Comparison of ENCODE assay signal across 13 cellular contexts in genomic region chr5:53253421-53253871, GRCh38.
DNase-seq lines count a peak whose midpoint lies in the region; ATAC-seq and TF ChIP-seq lines count a peak whose summit lies in the region.
"Had no signal": no experiment of that assay in that cellular context is flagged by ENCODE, and none has a peak within 500 bp of the region (broad histone marks: within the 10 kb centered on the region; RNA-seq: fewer than 3 reads in every experiment).

No MANE protein-coding gene starts in this region.

- in situ Hi-C loops in GM23248 (cut with MboI) (loop anchor here (25.0 kb wide), 1 partner anchor 984 kb away; no protein-coding TSS in a partner anchor), ACHN (cut with HindIII; ENCODE audit: low pct_ligation_motif_present, low pct_unique_long_range_greater_than_20kb, low sequenced_read_pairs) (no loop called here)

- H3K36me3 ChIP-seq in GM23248 (ENCODE audit: low read depth) (no peaks in the 10 kb centered on the region), SJCRH30 (no peaks in the 10 kb centered on the region), uterus (no peaks in the 10 kb centered on the region)

- H3K9ac ChIP-seq in GM23248: no peak overlapping the region

- H3K27ac ChIP-seq in GM23248 (peak overlapping the region; percentile 8; the same call in 1 of the 2 replicates), SJCRH30 (no peak overlapping the region), uterus (no peak overlapping the region)
- H3K27ac ChIP-seq: VCaP had no signal

- H3K79me2 ChIP-seq in GM23248 (ENCODE audit: insufficient read depth): no peaks in the 10 kb centered on the region

- H3K27me3 ChIP-seq in GM23248 (replicated peaks; ENCODE audit: insufficient read depth) (no peaks in the 10 kb centered on the region), SJCRH30 (no peaks in the 10 kb centered on the region), uterus (no peaks in the 10 kb centered on the region)

- intact Hi-C loops in uterus (cut with DNase I; ENCODE audit: low total_unique reads): no loop called here

- no peak for TF ChIP-seq CTCF in uterus (IDR thresholded peaks at IDR 0.05)

- H3K4me2 ChIP-seq in GM23248 (ENCODE audit: unreplicated experiment): peak overlapping the region; percentile 18

- DNase-seq in AG08396 (ENCODE audit: low spot score) (peak; percentile 24), GM23248 (peak; percentile 65), SJCRH30 (peak; percentile 87 to 91), fibroblast of gingiva (ENCODE audit: low read depth) (peak; percentile 4), cerebellar nuclear complex (lab: John Stamatoyannopoulos, UW) (no peak), uterus (no peak), ACHN (no peak)
- DNase-seq: activated naive CD4-positive, alpha-beta T cell; kidney; occipital lobe; stimulated activated CD4-positive, alpha-beta T cell treated with anti-CD3 and anti-CD28 coated beads, Interleukin-4, amount 100 ng/mL, for 1 hour had no signal

- peaks cover 55% of the 10 kb centered on the region for H3K4me1 ChIP-seq in GM23248 (ENCODE audit: insufficient read depth)
- peaks cover 35% of the 10 kb centered on the region for H3K4me1 ChIP-seq in SJCRH30
- H3K4me1 ChIP-seq in uterus: no peaks in the 10 kb centered on the region

- H2AFZ ChIP-seq in GM23248: no peak overlapping the region

- no peak overlapping the region for H3K4me3 ChIP-seq in GM23248
- H3K4me3 ChIP-seq in SJCRH30: no peak overlapping the region
- no peak overlapping the region for H3K4me3 ChIP-seq in uterus

- no peaks in the 10 kb centered on the region for H3K9me3 ChIP-seq in GM23248 (ENCODE audit: low read depth)
- peaks cover 3% of the 10 kb centered on the region; the same call in 1 of the 2 replicates for H3K9me3 ChIP-seq in SJCRH30 (replicated peaks)
- no peaks in the 10 kb centered on the region for H3K9me3 ChIP-seq in uterus

- no peaks in the 10 kb centered on the region for H3K9me2 ChIP-seq in GM23248 (ENCODE audit: insufficient read depth)

- H3F3A ChIP-seq in GM23248 (ENCODE audit: insufficient read depth): peaks cover 40% of the 10 kb centered on the region

- TF ChIP-seq POLR2A in uterus (IDR thresholded peaks at IDR 0.05): no peak

- H4K20me1 ChIP-seq in GM23248 (ENCODE audit: insufficient read depth): no peaks in the 10 kb centered on the region

- 14 to 23% methylated on average over 2 of the region's 2 CpGs for WGBS in GM23248 (ENCODE audit: low coverage in 1 of 2, low lambda C conversion rate in 2 of 2, missing lambda C conversion rate in 2 of 2), 2 experiments

- no peak for ATAC-seq in GM21526 (IDR thresholded peaks at IDR 0.05; ENCODE audit: low FRiP score, unreplicated experiment)

Comparison
In these comparisons a context has a peak if more than half of its experiments do, and no peak if none do; other contexts are left out.
1. DNase-seq: peak in AG08396 (single experiment), GM23248 (single experiment), SJCRH30 (2 of 2) and fibroblast of gingiva (single experiment); none in cerebellar nuclear complex (0 of 2), uterus (0 of 2) and ACHN (single experiment).